In genomic region chr7:27147211-27148030, GRCh38 we compare ENCODE assay signal across 1 cellular context.
TF ChIP-seq lines count a peak whose summit lies in the region.

Gene HOXA6, minus strand, starts transcription at chr7:27147774. Its CDS starts 25 bp downstream, at chr7:27147749.

TF ChIP-seq in HEK293, 187 proteins besides CTCF, POLR2A, EP300 and RAD21 (continued from another document and continues in another):
- TF ChIP-seq AEBP2 (tag by site-specific recombination; IDR thresholded peaks at IDR 0.05; ENCODE audit: borderline replicate concordance) (no peak), SP2 (tag by site-specific recombination; IDR thresholded peaks at IDR 0.05) (peak; percentile 30; the same call in 1 of the 2 replicates), TCF7L2 (IDR thresholded peaks at IDR 0.05; ENCODE audit: borderline replicate concordance, low read depth, low read length) (no peak), MEIS1 (CRISPR knock-in tag; IDR thresholded peaks at IDR 0.05; ENCODE audit: borderline replicate concordance) (no peak), ZNF830 (tag by site-specific recombination; IDR thresholded peaks at IDR 0.05; ENCODE audit: low read depth) (no peak), ZNF776 (tag by site-specific recombination; IDR thresholded peaks at IDR 0.05; ENCODE audit: borderline replicate concordance) (no peak), KLF9 (tag by site-specific recombination; IDR thresholded peaks at IDR 0.05; ENCODE audit: low read depth) (no peak), WT1 (tag by site-specific recombination; IDR thresholded peaks at IDR 0.05) (no peak), PRDM1 (tag by site-specific recombination; IDR thresholded peaks at IDR 0.05) (no peak), ZNF521 (tag by site-specific recombination; IDR thresholded peaks at IDR 0.05) (no peak), ZNF777 (tag by site-specific recombination; IDR thresholded peaks at IDR 0.05; ENCODE audit: borderline replicate concordance) (peak; percentile 82; the same call in 1 of the 2 replicates), ZNF350 (tag by site-specific recombination; IDR thresholded peaks at IDR 0.05) (no peak), BCL11B (tag by site-specific recombination; IDR thresholded peaks at IDR 0.05; ENCODE audit: low read depth) (no peak), ZBTB8A (tag by site-specific recombination; IDR thresholded peaks at IDR 0.05) (peak; percentile 51), ZBTB20 (tag by site-specific recombination; IDR thresholded peaks at IDR 0.05) (peak; percentile 89), ZNF391 (tag by site-specific recombination; IDR thresholded peaks at IDR 0.05; ENCODE audit: borderline replicate concordance, low read depth) (no peak), ZBTB44 (tag by site-specific recombination; IDR thresholded peaks at IDR 0.05) (no peak), INSM2 (tag by site-specific recombination; IDR thresholded peaks at IDR 0.05) (no peak), ZBTB1 (tag by site-specific recombination; IDR thresholded peaks at IDR 0.05) (no peak), ZFP37 (tag by site-specific recombination; IDR thresholded peaks at IDR 0.05) (peak; percentile 22; the same call in 1 of the 2 replicates), ZNF169 (tag by site-specific recombination; IDR thresholded peaks at IDR 0.05) (no peak), ZNF211 (tag by site-specific recombination; IDR thresholded peaks at IDR 0.05; ENCODE audit: low read depth) (no peak), ZNF558 (tag by site-specific recombination; IDR thresholded peaks at IDR 0.05) (no peak), ELK4 (IDR thresholded peaks at IDR 0.05; ENCODE audit: borderline replicate concordance, low read depth, low read length) (no peak), IKZF3 (tag by site-specific recombination; IDR thresholded peaks at IDR 0.05) (no peak; the same call in 1 of the 2 replicates), ZNF404 (tag by site-specific recombination; IDR thresholded peaks at IDR 0.05) (no peak), ZNF335 (tag by site-specific recombination; conservative IDR thresholded peaks at IDR 0.05) (peak; percentile 56), ZNF518A (tag by site-specific recombination; conservative IDR thresholded peaks at IDR 0.05; ENCODE audit: low read depth) (no peak), ZNF624 (tag by site-specific recombination; IDR thresholded peaks at IDR 0.05) (no peak), ZNF548 (tag by site-specific recombination; IDR thresholded peaks at IDR 0.05) (no peak), ZSCAN18 (tag by site-specific recombination; IDR thresholded peaks at IDR 0.05) (no peak), ZNF621 (tag by site-specific recombination; IDR thresholded peaks at IDR 0.05) (no peak), ZEB2 (tag by site-specific recombination; IDR thresholded peaks at IDR 0.05) (no peak), PRDM2 (tag by site-specific recombination; IDR thresholded peaks at IDR 0.05; ENCODE audit: borderline replicate concordance) (no peak), ZNF837 (tag by site-specific recombination; IDR thresholded peaks at IDR 0.05) (no peak), ZNF112 (tag by site-specific recombination; IDR thresholded peaks at IDR 0.05) (no peak), ZFP3 (tag by site-specific recombination; IDR thresholded peaks at IDR 0.05; ENCODE audit: low read depth) (no peak), ZNF146 (tag by site-specific recombination; IDR thresholded peaks at IDR 0.05) (no peak), ZNF133 (tag by site-specific recombination; IDR thresholded peaks at IDR 0.05) (no peak)
- TF ChIP-seq, protein P1, sequence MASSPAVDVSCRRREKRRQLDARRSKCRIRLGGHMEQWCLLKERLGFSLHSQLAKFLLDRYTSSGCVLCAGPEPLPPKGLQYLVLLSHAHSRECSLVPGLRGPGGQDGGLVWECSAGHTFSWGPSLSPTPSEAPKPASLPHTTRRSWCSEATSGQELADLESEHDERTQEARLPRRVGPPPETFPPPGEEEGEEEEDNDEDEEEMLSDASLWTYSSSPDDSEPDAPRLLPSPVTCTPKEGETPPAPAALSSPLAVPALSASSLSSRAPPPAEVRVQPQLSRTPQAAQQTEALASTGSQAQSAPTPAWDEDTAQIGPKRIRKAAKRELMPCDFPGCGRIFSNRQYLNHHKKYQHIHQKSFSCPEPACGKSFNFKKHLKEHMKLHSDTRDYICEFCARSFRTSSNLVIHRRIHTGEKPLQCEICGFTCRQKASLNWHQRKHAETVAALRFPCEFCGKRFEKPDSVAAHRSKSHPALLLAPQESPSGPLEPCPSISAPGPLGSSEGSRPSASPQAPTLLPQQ (tag by site-specific recombination; IDR thresholded peaks at IDR 0.05) = no peak
